Comparison of ENCODE assay signal across 8 cellular contexts in genomic region chr14:61569783-61570182, GRCh38.
DNase-seq lines count a peak whose midpoint lies in the region; ATAC-seq and TF ChIP-seq lines count a peak whose summit lies in the region.

No MANE protein-coding gene starts in this region.

- peaks cover 3% of the 10 kb centered on the region for H3K27me3 Mint-ChIP-seq in activated CD4-positive, alpha-beta T cell treated with anti-CD3 and anti-CD28 coated beads for 36 hours
- H3K27me3 Mint-ChIP-seq in activated CD8-positive, alpha-beta T cell treated with anti-CD3 and anti-CD28 coated beads for 36 hours = no peaks in the 10 kb centered on the region

- no peaks in the 10 kb centered on the region for H3K36me3 Mint-ChIP-seq in activated CD4-positive, alpha-beta T cell treated with anti-CD3 and anti-CD28 coated beads for 36 hours (ENCODE audit: low read depth)
- H3K36me3 Mint-ChIP-seq in activated CD8-positive, alpha-beta T cell treated with anti-CD3 and anti-CD28 coated beads for 36 hours (ENCODE audit: low read depth) = peaks cover 13% of the 10 kb centered on the region

- POLR2A ChIA-PET in activated CD4-positive, alpha-beta T cell treated with anti-CD3 and anti-CD28 coated beads for 36 hours (lab: Charles Lee) = interaction anchor here (0.5 to 1.5 kb wide), 8 partner anchors 11 to 141 kb away, joined by 3 to 6 read pairs (median 4); no protein-coding TSS in a partner anchor
- POLR2A ChIA-PET in activated CD8-positive, alpha-beta T cell treated with anti-CD3 and anti-CD28 coated beads for 36 hours (lab: Charles Lee) = interaction anchor here (0.9 to 1.8 kb wide), 8 partner anchors 12 to 140 kb away, joined by 3 to 8 read pairs (median 4); no protein-coding TSS in a partner anchor

- CTCF ChIA-PET in activated CD4-positive, alpha-beta T cell treated with anti-CD3 and anti-CD28 coated beads for 36 hours (lab: Charles Lee) = interaction anchor here (0.6 to 1.9 kb wide), 10 partner anchors 11 to 268 kb away, joined by 3 to 9 read pairs (median 4); no protein-coding TSS in a partner anchor
- CTCF ChIA-PET in activated CD8-positive, alpha-beta T cell treated with anti-CD3 and anti-CD28 coated beads for 36 hours (lab: Charles Lee) = interaction anchor here (1.0 to 2.5 kb wide), 9 partner anchors 10 to 268 kb away, joined by 3 to 10 read pairs (median 4); no protein-coding TSS in a partner anchor

- H3K4me1 Mint-ChIP-seq in activated CD4-positive, alpha-beta T cell treated with anti-CD3 and anti-CD28 coated beads for 36 hours = peaks cover 79% of the 10 kb centered on the region
- peaks cover 67% of the 10 kb centered on the region for H3K4me1 Mint-ChIP-seq in activated CD8-positive, alpha-beta T cell treated with anti-CD3 and anti-CD28 coated beads for 36 hours (ENCODE audit: low read depth)

- H3K4me3 ChIP-seq in fibroblast of mammary gland (ENCODE audit: control insufficient read depth, low read depth, low read length) = no peak overlapping the region

- peak overlapping the region; percentile 85 for H3K27ac Mint-ChIP-seq in activated CD4-positive, alpha-beta T cell treated with anti-CD3 and anti-CD28 coated beads for 36 hours
- peak overlapping the region; percentile 78 for H3K27ac Mint-ChIP-seq in activated CD8-positive, alpha-beta T cell treated with anti-CD3 and anti-CD28 coated beads for 36 hours

- no peak for TF ChIP-seq CTCF in activated CD8-positive, alpha-beta T cell treated with anti-CD3 and anti-CD28 coated beads for 36 hours (IDR thresholded peaks at IDR 0.05)
- no peak for TF ChIP-seq CTCF in fibroblast of mammary gland (conservative IDR thresholded peaks at IDR 0.05; ENCODE audit: control insufficient read depth, insufficient read depth, low read depth, low read length)

- DNase-seq in activated CD4-positive, alpha-beta T cell treated with anti-CD3 and anti-CD28 coated beads for 36 hours = peak; percentile 77
- DNase-seq in activated CD4-positive, alpha-beta T cell treated with anti-CD3 and anti-CD28 coated beads for 1 hour = no peak
- DNase-seq in activated CD8-positive, alpha-beta T cell treated with anti-CD3 and anti-CD28 coated beads for 36 hours = peak; percentile 82
- peak; percentile 96 for DNase-seq in fibroblast of mammary gland (ENCODE audit: low read depth)
- DNase-seq in stimulated activated CD4-positive, alpha-beta T cell treated with anti-CD3 and anti-CD28 coated beads, Interleukin-4, amount 100 ng/mL, for 48 hours (ENCODE audit: low read depth in 2 of 2) = peak; percentile 33 to 35
- no peak for DNase-seq in NCI-H345 (lab: John Stamatoyannopoulos, UW)
- DNase-seq in mucosa of gallbladder (ENCODE audit: low spot score) = no peak

- intact Hi-C loops in activated CD4-positive, alpha-beta T cell treated with anti-CD3 and anti-CD28 coated beads for 36 hours (cut with DNase I, micrococcal nuclease) = loop anchor here (1.0 to 2.0 kb wide), 6 partner anchors 25 to 125 kb away; partner anchors contain the start of gene HIF1A (in 1 of the 2)
- intact Hi-C loops in activated CD8-positive, alpha-beta T cell treated with anti-CD3 and anti-CD28 coated beads for 36 hours (cut with micrococcal nuclease) = loop anchor here (5.0 to 10.0 kb wide), 3 partner anchors 42 to 265 kb away; no protein-coding TSS in a partner anchor

- H3K4me3 Mint-ChIP-seq in activated CD4-positive, alpha-beta T cell treated with anti-CD3 and anti-CD28 coated beads for 36 hours = peak overlapping the region; percentile 49
- H3K4me3 Mint-ChIP-seq in activated CD8-positive, alpha-beta T cell treated with anti-CD3 and anti-CD28 coated beads for 36 hours = peak overlapping the region; percentile 36

- peaks cover 2% of the 10 kb centered on the region for H3K9me3 Mint-ChIP-seq in activated CD4-positive, alpha-beta T cell treated with anti-CD3 and anti-CD28 coated beads for 36 hours (ENCODE audit: low read depth)
- H3K9me3 Mint-ChIP-seq in activated CD8-positive, alpha-beta T cell treated with anti-CD3 and anti-CD28 coated beads for 36 hours = peaks cover 5% of the 10 kb centered on the region

- ATAC-seq in activated CD4-positive, alpha-beta T cell treated with anti-CD3 and anti-CD28 coated beads for 36 hours = peak; percentile 78
- ATAC-seq in activated CD8-positive, alpha-beta T cell treated with anti-CD3 and anti-CD28 coated beads for 36 hours = peak; percentile 76
- no peak for ATAC-seq in HG03460 (IDR thresholded peaks at IDR 0.05; ENCODE audit: unreplicated experiment)

Comparison
In these comparisons a context has a peak if more than half of its experiments do, and no peak if none do; other contexts are left out.
1. DNase-seq: peak in activated CD4-positive, alpha-beta T cell treated with anti-CD3 and anti-CD28 coated beads for 36 hours (single experiment), activated CD8-positive, alpha-beta T cell treated with anti-CD3 and anti-CD28 coated beads for 36 hours (single experiment), fibroblast of mammary gland (single experiment) and stimulated activated CD4-positive, alpha-beta T cell treated with anti-CD3 and anti-CD28 coated beads, Interleukin-4, amount 100 ng/mL, for 48 hours (2 of 2); none in activated CD4-positive, alpha-beta T cell treated with anti-CD3 and anti-CD28 coated beads for 1 hour (single experiment), NCI-H345 (single experiment) and mucosa of gallbladder (single experiment).